ENCODE assay signal across 2 cellular contexts in genomic region chr2:8388779-8389178, GRCh38.
A peak's percentile ranks its signal among the peaks of the same experiment; 100 is the strongest.
TF ChIP-seq lines count a peak whose summit lies in the region.

No MANE protein-coding gene starts in this region.

TF ChIP-seq in liver, 16 proteins besides CTCF, POLR2A, EP300 and RAD21:
- TF ChIP-seq, protein P1, sequence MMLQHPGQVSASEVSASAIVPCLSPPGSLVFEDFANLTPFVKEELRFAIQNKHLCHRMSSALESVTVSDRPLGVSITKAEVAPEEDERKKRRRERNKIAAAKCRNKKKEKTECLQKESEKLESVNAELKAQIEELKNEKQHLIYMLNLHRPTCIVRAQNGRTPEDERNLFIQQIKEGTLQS (IDR thresholded peaks at IDR 0.05), result no peak
- peak; percentile 28 to 36 for TF ChIP-seq HNF4A (conservative IDR thresholded peaks at IDR 0.05)

TF ChIP-seq in HepG2, 621 proteins besides CTCF, POLR2A, EP300 and RAD21:
- TF ChIP-seq ATF7-NPFF (CRISPR knock-in tag; IDR thresholded peaks at IDR 0.05; ENCODE audit: low read depth) (no peak), PRPF4 (IDR thresholded peaks at IDR 0.05; ENCODE audit: low read depth, low read length, poor library complexity, severe bottlenecking) (no peak), ZBTB46 (CRISPR knock-in tag; IDR thresholded peaks at IDR 0.05; ENCODE audit: borderline replicate concordance) (no peak), SMAD1 (CRISPR knock-in tag; IDR thresholded peaks at IDR 0.05; ENCODE audit: borderline replicate concordance, low read depth) (no peak), ZNF34 (CRISPR knock-in tag; IDR thresholded peaks at IDR 0.05; ENCODE audit: borderline replicate concordance) (no peak), ZNF562 (CRISPR knock-in tag; IDR thresholded peaks at IDR 0.05; ENCODE audit: borderline replicate concordance) (no peak), ZNF644 (CRISPR knock-in tag; IDR thresholded peaks at IDR 0.05; ENCODE audit: low read depth) (no peak), ZNF775 (CRISPR knock-in tag; IDR thresholded peaks at IDR 0.05; ENCODE audit: borderline replicate concordance) (no peak), TRIM24 (CRISPR knock-in tag; IDR thresholded peaks at IDR 0.05) (no peak), ETS1 (CRISPR knock-in tag; IDR thresholded peaks at IDR 0.05) (no peak), GFI1 (CRISPR knock-in tag; IDR thresholded peaks at IDR 0.05; ENCODE audit: borderline replicate concordance) (no peak), ZNF577 (CRISPR knock-in tag; IDR thresholded peaks at IDR 0.05; ENCODE audit: borderline replicate concordance, low read depth) (no peak)
